In the genomic region with DNA sequence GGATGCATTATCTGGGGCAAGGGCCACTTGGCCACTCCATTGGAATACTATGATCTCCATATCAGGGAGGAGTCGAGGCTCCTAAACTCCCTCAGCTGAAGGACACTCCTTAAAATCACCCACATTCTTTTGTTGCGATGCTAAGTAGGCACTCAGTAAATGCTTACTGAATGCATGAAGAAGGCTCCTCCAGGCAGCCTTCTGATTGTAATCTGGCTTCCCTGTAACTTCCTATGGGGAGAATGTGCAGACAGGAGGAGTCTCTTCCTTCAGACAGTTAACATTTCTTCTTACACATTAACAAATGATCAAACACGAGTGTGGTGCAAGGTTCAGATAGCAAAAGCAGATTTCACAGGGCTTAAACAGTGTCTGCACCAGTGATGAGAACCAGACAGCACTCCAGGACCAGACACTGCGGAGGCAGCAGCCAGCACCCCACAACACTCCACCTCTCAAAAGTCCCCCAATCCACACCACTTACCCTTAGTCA, we compare ENCODE assay signal across 29 cellular contexts. TPM values are rescaled to one million over a fixed set of nuclear protein-coding genes. Genes with fewer than 3 reads are reported as not detected.
A peak's percentile ranks its signal among the peaks of the same experiment; 100 is the strongest.
DNase-seq lines count a peak whose midpoint lies in the region; ATAC-seq and TF ChIP-seq lines count a peak whose summit lies in the region.
"Had no signal": no experiment of that assay in that cellular context is flagged by ENCODE, and none has a peak within 500 bp of the region (broad histone marks: within the 10 kb centered on the region; RNA-seq: fewer than 3 reads in every experiment).

No MANE protein-coding gene starts in this region.

- peaks cover 15% of the 10 kb centered on the region for H3K4me1 Mint-ChIP-seq in type B pancreatic cell (ENCODE audit: unreplicated experiment)
- H3K4me1 Mint-ChIP-seq in stimulated activated effector memory CD8-positive, alpha-beta T cell treated with anti-CD3 and anti-CD28 coated beads, Interleukin-12 subunit alpha, Interleukin-12 subunit beta, amount 100 ng/mL, for 72 hours = peaks cover 17% of the 10 kb centered on the region

- H3K9me3 ChIP-seq in SK-N-SH (no peaks in the 10 kb centered on the region), mesodermal cell (ENCODE audit: control insufficient read depth, low read length) (no peaks in the 10 kb centered on the region)

- no peak for TF ChIP-seq RAD21 in SK-N-SH (IDR thresholded peaks at IDR 0.05; ENCODE audit: low read length)

- H3K36me3 ChIP-seq in SK-N-SH (replicated peaks in 1 of 2; ENCODE audit: control insufficient read depth in 1 of 2, insufficient read depth in 2 of 2, low read length in 1 of 2) = peaks cover 0 to 7% of the 10 kb centered on the region in 2 experiments
- no peaks in the 10 kb centered on the region for H3K36me3 ChIP-seq in mesodermal cell (ENCODE audit: control insufficient read depth, insufficient read depth, low read length)
- H3K36me3 ChIP-seq: WERI-Rb-1 had no signal

- H3K27ac ChIP-seq in SK-N-SH (ENCODE audit: low read depth in 2 of 2, low read length in 1 of 2) (peak overlapping the region in 1 of 2 experiments; percentile 60; a peak in 1 of 4 replicates), mesodermal cell (ENCODE audit: low read depth, low read length, severe bottlenecking) (peak overlapping the region; percentile 74)
- H3K27ac ChIP-seq: 22Rv1, parathyroid adenoma, WERI-Rb-1 had no signal

- CTCF ChIA-PET in SK-N-SH (lab: Yijun Ruan, JAX) = interaction anchor here (1.1 to 1.6 kb wide), 3 partner anchors 20 to 145 kb away, joined by 4 to 5 read pairs (median 4); no protein-coding TSS in a partner anchor

- no peak overlapping the region for H3K4me3 Mint-ChIP-seq in type B pancreatic cell
- no peak overlapping the region for H3K4me3 Mint-ChIP-seq in stimulated activated effector memory CD8-positive, alpha-beta T cell treated with anti-CD3 and anti-CD28 coated beads, Interleukin-12 subunit alpha, Interleukin-12 subunit beta, amount 100 ng/mL, for 72 hours
- H3K4me3 Mint-ChIP-seq: activated CD4-positive, alpha-beta T cell treated with anti-CD3 and anti-CD28 coated beads, Interleukin-2, amount 10 ng/mL, durations not matched to agents 7 days and 5 days; CD4-positive, alpha-beta memory T cell; dendritic cell treated with granulocyte-macrophage colony-stimulating factor and Interleukin-4, amounts not matched to agents 40 ng/mL and 50 ng/mL, for 4 days; nephron progenitor cell; stimulated activated naive CD8-positive, alpha-beta T cell treated with anti-CD3 and anti-CD28 coated beads, Interleukin-15, Interleukin-2, amounts not matched to agents 100 ng/mL and 50 ng/mL, for 24 hours had no signal

- 72% methylated on average over 4 of the region's 4 CpGs for WGBS in SK-N-SH (ENCODE audit: low lambda C conversion rate)
- WGBS in mesodermal cell (ENCODE audit: insufficient coverage in 2 of 2), 2 experiments = 60 to 76% methylated on average over 2 to 4 of the region's 4 CpGs

- POLR2A ChIA-PET in SK-N-SH (lab: Yijun Ruan, JAX) = no interaction called here

- peaks cover 8% of the 10 kb centered on the region for H3K36me3 Mint-ChIP-seq in type B pancreatic cell
- peaks cover 6% of the 10 kb centered on the region for H3K36me3 Mint-ChIP-seq in stimulated activated effector memory CD8-positive, alpha-beta T cell treated with anti-CD3 and anti-CD28 coated beads, Interleukin-12 subunit alpha, Interleukin-12 subunit beta, amount 100 ng/mL, for 72 hours
- H3K36me3 Mint-ChIP-seq: activated naive CD4-positive, alpha-beta T cell treated with anti-CD3 and anti-CD28 coated beads, Interleukin-2, amount 50 U/mL, for 72 hours had no signal

- H3K9me3 Mint-ChIP-seq in type B pancreatic cell = no peaks in the 10 kb centered on the region
- H3K9me3 Mint-ChIP-seq in stimulated activated effector memory CD8-positive, alpha-beta T cell treated with anti-CD3 and anti-CD28 coated beads, Interleukin-12 subunit alpha, Interleukin-12 subunit beta, amount 100 ng/mL, for 72 hours = no peaks in the 10 kb centered on the region
- H3K9me3 Mint-ChIP-seq: activated CD4-positive, alpha-beta T cell treated with anti-CD3 and anti-CD28 coated beads, Interleukin-2, amount 10 ng/mL, durations not matched to agents 7 days and 5 days; activated naive CD4-positive, alpha-beta T cell treated with anti-CD3 and anti-CD28 coated beads, Interleukin-2, amount 50 U/mL, for 72 hours; CD4-positive, alpha-beta memory T cell; dendritic cell treated with granulocyte-macrophage colony-stimulating factor and Interleukin-4, amounts not matched to agents 40 ng/mL and 50 ng/mL, for 4 days; nephron progenitor cell; stimulated activated naive CD8-positive, alpha-beta T cell treated with anti-CD3 and anti-CD28 coated beads, Interleukin-15, Interleukin-2, amounts not matched to agents 100 ng/mL and 50 ng/mL, for 24 hours had no signal

- peak in 1 of 2 experiments; percentile 55; a peak in 1 of 4 replicates for TF ChIP-seq EP300 in SK-N-SH (IDR thresholded peaks at IDR 0.05; ENCODE audit: borderline replicate concordance in 1 of 2, low read depth in 1 of 2, low read length in 1 of 2)

- no peaks in the 10 kb centered on the region for H3K27me3 ChIP-seq in SK-N-SH (ENCODE audit: insufficient read depth)

- no peaks in the 10 kb centered on the region for H3K79me2 ChIP-seq in SK-N-SH (ENCODE audit: insufficient read depth)

- no peaks in the 10 kb centered on the region for H3K27me3 Mint-ChIP-seq in type B pancreatic cell
- H3K27me3 Mint-ChIP-seq: activated CD4-positive, alpha-beta T cell treated with anti-CD3 and anti-CD28 coated beads, Interleukin-2, amount 10 ng/mL, durations not matched to agents 7 days and 5 days; CD4-positive, alpha-beta memory T cell; dendritic cell treated with granulocyte-macrophage colony-stimulating factor and Interleukin-4, amounts not matched to agents 40 ng/mL and 50 ng/mL, for 4 days; stimulated activated naive CD8-positive, alpha-beta T cell treated with anti-CD3 and anti-CD28 coated beads, Interleukin-15, Interleukin-2, amounts not matched to agents 100 ng/mL and 50 ng/mL, for 24 hours had no signal

- no peaks in the 10 kb centered on the region for H4K20me1 ChIP-seq in SK-N-SH (ENCODE audit: insufficient read depth)

- H3K4me2 ChIP-seq in SK-N-SH = no peak overlapping the region

- H3K4me1 ChIP-seq in SK-N-SH (ENCODE audit: control insufficient read depth in 1 of 2, insufficient read depth in 2 of 2, low read depth in 1 of 2, low read length in 1 of 2) = peaks cover 0 to 11% of the 10 kb centered on the region in 2 experiments; a peak in 1 of 4 replicates
- H3K4me1 ChIP-seq in mesodermal cell (ENCODE audit: control insufficient read depth, insufficient read depth, low read length, poor library complexity, severe bottlenecking) = peaks cover 15% of the 10 kb centered on the region
- H3K4me1 ChIP-seq: parathyroid adenoma had no signal

- no peaks in the 10 kb centered on the region for H3F3A ChIP-seq in SK-N-SH (replicated peaks; ENCODE audit: insufficient read depth)

- no peak overlapping the region for H3K4me3 ChIP-seq in SK-N-SH (ENCODE audit: low read depth in 2 of 2, low read length in 1 of 2)
- no peak overlapping the region for H3K4me3 ChIP-seq in fibroblast of villous mesenchyme (ENCODE audit: low read depth, low read length)
- no peak overlapping the region for H3K4me3 ChIP-seq in mesodermal cell (ENCODE audit: extremely low read depth, insufficient read depth, low read length, poor library complexity, severe bottlenecking)

- H3K9ac ChIP-seq in SK-N-SH = no peak overlapping the region
- H3K9ac ChIP-seq: parathyroid adenoma had no signal

- H3K27ac Mint-ChIP-seq in type B pancreatic cell = no peak overlapping the region
- no peak overlapping the region for H3K27ac Mint-ChIP-seq in stimulated activated effector memory CD8-positive, alpha-beta T cell treated with anti-CD3 and anti-CD28 coated beads, Interleukin-12 subunit alpha, Interleukin-12 subunit beta, amount 100 ng/mL, for 72 hours
- H3K27ac Mint-ChIP-seq: activated CD4-positive, alpha-beta T cell treated with anti-CD3 and anti-CD28 coated beads, Interleukin-2, amount 10 ng/mL, durations not matched to agents 7 days and 5 days; activated naive CD4-positive, alpha-beta T cell treated with anti-CD3 and anti-CD28 coated beads, Interleukin-2, amount 50 U/mL, for 72 hours; dendritic cell treated with granulocyte-macrophage colony-stimulating factor and Interleukin-4, amounts not matched to agents 40 ng/mL and 50 ng/mL, for 4 days; stimulated activated naive CD8-positive, alpha-beta T cell treated with anti-CD3 and anti-CD28 coated beads, Interleukin-15, Interleukin-2, amounts not matched to agents 100 ng/mL and 50 ng/mL, for 24 hours had no signal

- TF ChIP-seq CTCF in SK-N-SH (IDR thresholded peaks at IDR 0.05) (no peak), fibroblast of villous mesenchyme (IDR thresholded peaks at IDR 0.05; ENCODE audit: insufficient read depth, low read depth, low read length) (no peak), type B pancreatic cell (conservative IDR thresholded peaks at IDR 0.05) (no peak)

- DNase-seq in SK-N-SH (peak; percentile 36), fibroblast of villous mesenchyme (ENCODE audit: low read depth) (peak; percentile 50), type B pancreatic cell (ENCODE audit: extremely low spot score, unreplicated experiment) (peak; percentile 16), AG20443 (ENCODE audit: low spot score) (no peak), dedifferentiated amniotic fluid mesenchymal stem cell (ENCODE audit: extremely low spot score) (no peak)
- DNase-seq in stimulated activated effector memory CD8-positive, alpha-beta T cell treated with anti-CD3 and anti-CD28 coated beads, Interleukin-12 subunit alpha, Interleukin-12 subunit beta, amount 100 ng/mL, for 72 hours (ENCODE audit: low spot score in 2 of 2) = no peak
- DNase-seq: activated CD4-positive, alpha-beta T cell treated with anti-CD3 and anti-CD28 coated beads, Interleukin-2, amount 10 ng/mL, durations not matched to agents 7 days and 5 days; AML-193; aorta; CD4-positive, alpha-beta memory T cell; DMS153; GDM1; glutamatergic neuron; left cardiac atrium; midbrain; NCI-H1048; NCI-H187; NCI-H2227 treated with DMSO at 0.1 percent for 48 hours; nephron progenitor cell; right cardiac atrium; RPMI8226; WERI-Rb-1 had no signal

- H3K9me2 ChIP-seq in SK-N-SH = no peaks in the 10 kb centered on the region

- ATAC-seq in SK-N-SH treated with all-trans-retinoic acid at 6 μM for 48 hours = no peak; the same call in 2 of the 3 replicates
- ATAC-seq in stimulated activated effector memory CD8-positive, alpha-beta T cell treated with anti-CD3 and anti-CD28 coated beads, Interleukin-12 subunit alpha, Interleukin-12 subunit beta, amount 100 ng/mL, for 72 hours = no peak
- ATAC-seq: activated naive CD4-positive, alpha-beta T cell treated with anti-CD3 and anti-CD28 coated beads, Interleukin-2, amount 50 U/mL, for 72 hours; left cardiac atrium; right cardiac atrium had no signal

- no peak overlapping the region for H2AFZ ChIP-seq in SK-N-SH (ENCODE audit: low read depth)
- H2AFZ ChIP-seq: parathyroid adenoma had no signal

RNA-seq across cellular contexts. Expression of a gene that starts 21.4 kb away (rescaled TPM):
- polyA plus RNA-seq in SK-N-SH (2012; rRNA removed) = 25.6 and 38.8 TPM in 2 replicates
- 41.4 and 46.9 TPM in 2 replicates for polyA plus RNA-seq in SK-N-SH (2012; cell fraction: cytosol; rRNA removed)
- polyA plus RNA-seq in SK-N-SH (2012; cell fraction: nucleus; rRNA removed) = 13.3 and 32.7 TPM in 2 replicates
- 105 and 203 TPM in 2 replicates for total RNA-seq in fibroblast of villous mesenchyme
- polyA plus RNA-seq in mesodermal cell (2013, experiment 1 of 2) = 78.9 TPM
- polyA plus RNA-seq in mesodermal cell (2013, experiment 2 of 2) = 94.5 TPM
- total RNA-seq in type B pancreatic cell (ENCODE audit: low replicate concordance) = 55.4 and 63.7 TPM in 2 replicates

RNA-seq across cellular contexts. Expression of a gene that starts 29.8 kb away (rescaled TPM):
- polyA plus RNA-seq in SK-N-SH (2012; rRNA removed) = 35.9 and 50.1 TPM in 2 replicates
- 61.6 and 66.2 TPM in 2 replicates for polyA plus RNA-seq in SK-N-SH (2012; cell fraction: cytosol; rRNA removed)
- polyA plus RNA-seq in SK-N-SH (2012; cell fraction: nucleus; rRNA removed) = 16.0 and 32.9 TPM in 2 replicates
- 139 and 209 TPM in 2 replicates for total RNA-seq in fibroblast of villous mesenchyme
- 157 TPM for polyA plus RNA-seq in mesodermal cell (2013, experiment 1 of 2)
- 159 TPM for polyA plus RNA-seq in mesodermal cell (2013, experiment 2 of 2)
- total RNA-seq in type B pancreatic cell (ENCODE audit: low replicate concordance) = 129 and 133 TPM in 2 replicates

Comparison
In these comparisons a context has a peak if more than half of its experiments do, and no peak if none do; other contexts are left out.
1. DNase-seq: peak in SK-N-SH (single experiment), fibroblast of villous mesenchyme (single experiment) and type B pancreatic cell (single experiment); none in stimulated activated effector memory CD8-positive, alpha-beta T cell treated with anti-CD3 and anti-CD28 coated beads, Interleukin-12 subunit alpha, Interleukin-12 subunit beta, amount 100 ng/mL, for 72 hours (0 of 2), AG20443 (single experiment) and dedifferentiated amniotic fluid mesenchymal stem cell (single experiment).